ENCODE assay signal across 3 cellular contexts in genomic region chr2:24016853-24017703, GRCh38.
TF ChIP-seq lines count a peak whose summit lies in the region.

No MANE protein-coding gene starts in this region.

TF ChIP-seq in A549, 52 proteins besides CTCF, POLR2A, EP300 and RAD21:
- TF ChIP-seq NFE2L2 (conservative IDR thresholded peaks at IDR 0.05; ENCODE audit: low read length) (no peak), SREBF2 (IDR thresholded peaks at IDR 0.05) (no peak), CHD2 (IDR thresholded peaks at IDR 0.05; ENCODE audit: low read length, partially characterized antibody) (no peak), FOSL2 (IDR thresholded peaks at IDR 0.05) (no peak), FOSL2 (CRISPR knock-in tag; IDR thresholded peaks at IDR 0.05) (no peak), KDM5A (IDR thresholded peaks at IDR 0.05) (no peak), MAZ (IDR thresholded peaks at IDR 0.05; ENCODE audit: borderline replicate concordance, low read depth, low read length) (no peak), E2F6 (IDR thresholded peaks at IDR 0.05; ENCODE audit: borderline replicate concordance, low read depth) (no peak), BCL3 (IDR thresholded peaks at IDR 0.05) (no peak), HDAC2 (IDR thresholded peaks at IDR 0.05) (no peak), EHMT2 (IDR thresholded peaks at IDR 0.05; ENCODE audit: low read depth) (no peak), GATA3 (IDR thresholded peaks at IDR 0.05; ENCODE audit: borderline replicate concordance) (no peak), FOXS1 (CRISPR knock-in tag; IDR thresholded peaks at IDR 0.05) (no peak), HOXB5 (CRISPR knock-in tag; IDR thresholded peaks at IDR 0.05) (no peak), HEYL (CRISPR knock-in tag; IDR thresholded peaks at IDR 0.05) (no peak), TP53 (CRISPR knock-in tag; IDR thresholded peaks at IDR 0.05) (no peak), RNF2 (IDR thresholded peaks at IDR 0.05; ENCODE audit: borderline replicate concordance, low read depth) (no peak), HOXA7 (CRISPR knock-in tag; IDR thresholded peaks at IDR 0.05) (no peak), HOXB13 (CRISPR knock-in tag; IDR thresholded peaks at IDR 0.05; ENCODE audit: low read depth) (no peak)

TF ChIP-seq in IMR-90, 13 proteins besides CTCF, POLR2A, EP300 and RAD21:
- TF ChIP-seq FOS (IDR thresholded peaks at IDR 0.05; ENCODE audit: low read depth, low read length) (no peak), CHD1 (IDR thresholded peaks at IDR 0.05; ENCODE audit: low read depth, low read length) (no peak), BHLHE40 (IDR thresholded peaks at IDR 0.05; ENCODE audit: low read depth, low read length) (no peak), USF2 (IDR thresholded peaks at IDR 0.05; ENCODE audit: low read depth, low read length) (no peak), RFX5 (IDR thresholded peaks at IDR 0.05; ENCODE audit: low read depth, low read length) (no peak), CEBPB (IDR thresholded peaks at IDR 0.05; ENCODE audit: low read depth, low read length) (no peak), NFE2L2 (IDR thresholded peaks at IDR 0.05; ENCODE audit: low read depth, low read length) (no peak), MAZ (IDR thresholded peaks at IDR 0.05; ENCODE audit: borderline replicate concordance, low read depth, low read length) (no peak), SMC3 (IDR thresholded peaks at IDR 0.05; ENCODE audit: low read depth, low read length) (no peak), MXI1 (IDR thresholded peaks at IDR 0.05; ENCODE audit: borderline replicate concordance, low read depth, low read length) (no peak), RCOR1 (IDR thresholded peaks at IDR 0.05; ENCODE audit: insufficient replicate concordance, low read length) (no peak), ELK1 (IDR thresholded peaks at IDR 0.05; ENCODE audit: borderline replicate concordance, low read depth, low read length) (no peak), MAFK (IDR thresholded peaks at IDR 0.05; ENCODE audit: low read depth, low read length) (no peak)

TF ChIP-seq in H1, 55 proteins besides CTCF, POLR2A, EP300 and RAD21:
- TF ChIP-seq CEBPB (IDR thresholded peaks at IDR 0.05; ENCODE audit: low read depth, low read length), result no peak
- TF ChIP-seq SIN3A (conservative IDR thresholded peaks at IDR 0.05 in 1 of 2, IDR thresholded peaks at IDR 0.05 in 1 of 2; ENCODE audit: low read depth in 1 of 2, low read length in 2 of 2), result no peak
TF ChIP-seq in H1: peak in this region for 0.
